In the genomic region with DNA sequence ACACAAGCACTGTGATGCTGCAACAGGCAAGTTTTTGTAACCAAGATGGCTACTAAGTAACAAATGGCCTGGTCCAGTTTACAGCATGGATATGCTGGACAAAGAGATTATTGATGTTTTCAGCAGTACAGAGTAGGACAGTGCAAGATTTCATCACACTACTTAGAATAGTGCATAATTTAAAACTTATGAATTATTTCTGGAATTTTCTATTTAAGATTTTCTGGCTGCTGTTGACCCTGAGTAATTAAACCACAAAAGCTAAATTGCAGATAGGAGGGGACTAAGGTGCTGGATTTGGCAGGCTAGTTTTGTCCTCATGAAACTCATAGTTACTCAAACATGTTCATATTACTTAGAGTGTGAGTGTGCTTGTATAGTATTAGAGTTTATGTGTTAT, we compare ENCODE assay signal across 15 cellular contexts. TPM values are rescaled to one million over a fixed set of nuclear protein-coding genes. Genes with fewer than 3 reads are reported as not detected.
DNase-seq lines count a peak whose midpoint lies in the region; ATAC-seq and TF ChIP-seq lines count a peak whose summit lies in the region.
"Had no signal": no experiment of that assay in that cellular context is flagged by ENCODE, and none has a peak within 500 bp of the region (broad histone marks: within the 10 kb centered on the region; RNA-seq: fewer than 3 reads in every experiment).

No MANE protein-coding gene starts in this region.

- no peaks in the 10 kb centered on the region for H3K9me3 ChIP-seq in T-helper 17 cell (ENCODE audit: control insufficient read depth, low read length, poor library complexity, severe bottlenecking)
- H3K9me3 ChIP-seq: BE2C, HAP-1 had no signal

- no peak overlapping the region for H3K4me3 Mint-ChIP-seq in T-helper 17 cell
- H3K4me3 Mint-ChIP-seq: CD4-positive, CD25-positive, alpha-beta regulatory T cell; CD8-positive, alpha-beta memory T cell had no signal

- DNase-seq in AG10803 (ENCODE audit: low read depth) = peak; percentile 80
- DNase-seq in GM03348 (ENCODE audit: low spot score) = peak; percentile 30
- no peak for DNase-seq in T-helper 17 cell
- DNase-seq in fibroblast of gingiva (ENCODE audit: low read depth) = peak; percentile 39
- DNase-seq in NCI-H1105 treated with DMSO at 0.1 percent for 48 hours (lab: John Stamatoyannopoulos, UW) = no peak
- DNase-seq in activated CD4-positive, alpha-beta T cell treated with anti-CD3 and anti-CD28 coated beads for 4 hours = no peak
- DNase-seq: BE2C; C1 segment of cervical spinal cord; CD4-positive, CD25-positive, alpha-beta regulatory T cell; CD8-positive, alpha-beta memory T cell; COR-L47; DMS 273 treated with DMSO at 0.1 percent for 48 hours; DND-41 had no signal

- ATAC-seq in T-helper 17 cell = no peak
- ATAC-seq in HG03159 (IDR thresholded peaks at IDR 0.05; ENCODE audit: unreplicated experiment) = no peak

- peaks cover 20% of the 10 kb centered on the region for H3K36me3 Mint-ChIP-seq in T-helper 17 cell (ENCODE audit: low read depth)

- H3K4me3 ChIP-seq in AG10803 (ENCODE audit: low read length) = no peak overlapping the region
- H3K4me3 ChIP-seq: HAP-1 had no signal

- peaks cover 5% of the 10 kb centered on the region for H3K4me1 Mint-ChIP-seq in T-helper 17 cell

- H3K27ac Mint-ChIP-seq in T-helper 17 cell = peak overlapping the region; percentile 19

- TF ChIP-seq CTCF in AG10803 (conservative IDR thresholded peaks at IDR 0.05; ENCODE audit: low read length) = no peak

- no peaks in the 10 kb centered on the region for H3K27me3 Mint-ChIP-seq in T-helper 17 cell
- H3K27me3 Mint-ChIP-seq: CD4-positive, CD25-positive, alpha-beta regulatory T cell; CD8-positive, alpha-beta memory T cell had no signal

RNA-seq across cellular contexts. Expression of a gene that starts 33.1 kb away (rescaled TPM):
- 10 to 100 TPM in 1 of 2 donors, 1 to 10 TPM in 1; 9.3 to 11.9 TPM for total RNA-seq in T-helper 17 cell

RNA-seq across cellular contexts. Expression of a gene that starts 46.7 kb away (rescaled TPM):
- 100 to 1,000 TPM; 129 to 143 TPM for total RNA-seq in T-helper 17 cell

RNA-seq across cellular contexts. Expression of a gene that starts 46.9 kb away (rescaled TPM):
- 10 to 100 TPM; 12.1 to 13.9 TPM for total RNA-seq in T-helper 17 cell

Comparison
In these comparisons a context has a peak if more than half of its experiments do, and no peak if none do; other contexts are left out.
1. DNase-seq: peak in AG10803 (single experiment), GM03348 (single experiment) and fibroblast of gingiva (single experiment); none in T-helper 17 cell (0 of 3), NCI-H1105 treated with DMSO at 0.1 percent for 48 hours (single experiment) and activated CD4-positive, alpha-beta T cell treated with anti-CD3 and anti-CD28 coated beads for 4 hours (0 of 2).